16 cellular contexts compared by ENCODE assay signal in the genomic region with DNA sequence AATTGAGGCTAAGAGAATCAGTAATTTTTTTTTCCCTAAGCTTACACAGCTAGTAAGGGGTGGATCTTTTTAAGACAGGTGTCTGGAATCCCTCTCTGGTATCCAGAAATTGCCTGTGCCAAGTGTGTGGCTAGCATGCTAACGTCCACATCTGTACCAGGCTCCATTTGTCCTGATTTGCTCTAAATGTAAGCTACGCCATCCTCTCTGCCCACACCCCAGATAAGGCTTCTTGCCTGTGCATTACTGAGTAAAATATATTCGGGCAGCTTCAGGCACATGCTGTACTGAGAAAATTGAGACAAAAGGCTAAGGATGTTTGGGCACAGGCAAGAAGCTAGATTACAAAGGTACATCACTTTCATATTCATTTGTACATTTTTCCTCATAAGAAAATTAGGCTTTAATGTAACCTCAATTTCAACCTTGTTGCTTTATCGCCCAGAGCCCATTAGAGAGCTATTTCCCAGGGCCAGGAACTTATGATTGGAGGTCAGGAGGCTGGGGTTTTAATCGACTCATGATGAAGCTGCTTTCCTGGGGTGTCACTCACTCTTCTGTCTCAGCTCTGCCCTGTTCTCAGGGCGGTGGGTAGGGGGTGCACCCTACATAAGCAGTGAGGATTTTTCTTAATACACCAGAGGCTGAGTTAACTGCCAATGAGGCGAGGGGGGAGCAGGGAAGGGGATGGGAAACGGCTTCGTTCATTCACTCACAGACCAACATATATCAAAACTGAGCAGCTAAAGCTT.
DNase-seq lines count a peak whose midpoint lies in the region; ATAC-seq and TF ChIP-seq lines count a peak whose summit lies in the region.
"Had no signal": no experiment of that assay in that cellular context is flagged by ENCODE, and none has a peak within 500 bp of the region (broad histone marks: within the 10 kb centered on the region; RNA-seq: fewer than 3 reads in every experiment).

No MANE protein-coding gene starts in this region.

- no peak overlapping the region for H2AFZ ChIP-seq in SK-N-SH (ENCODE audit: low read depth)

- 58% methylated on average over 9 of the region's 9 CpGs for WGBS in SK-N-SH (ENCODE audit: low lambda C conversion rate)

- H3K27ac ChIP-seq in SK-N-SH (ENCODE audit: low read depth in 2 of 2, low read length in 1 of 2) (peak overlapping the region in 1 of 2 experiments; percentile 1; a peak in 1 of 4 replicates), dorsolateral prefrontal cortex (no peak overlapping the region)
- H3K27ac ChIP-seq: BLaER1, HL-60 had no signal

- no peak overlapping the region for H3K4me3 ChIP-seq in SK-N-SH (ENCODE audit: low read depth in 2 of 2, low read length in 1 of 2)
- no peak overlapping the region for H3K4me3 ChIP-seq in dorsolateral prefrontal cortex
- H3K4me3 ChIP-seq: BLaER1 had no signal

- H3K27ac Mint-ChIP-seq in brain = peak overlapping the region in 3 of 5 experiments; percentile 9 to 44 (median 34)
- H3K27ac Mint-ChIP-seq: CD8-positive, alpha-beta memory T cell had no signal

- H3K9me3 ChIP-seq in SK-N-SH = no peaks in the 10 kb centered on the region
- H3K9me3 ChIP-seq: BLaER1, Caco-2 had no signal

- TF ChIP-seq RAD21 in SK-N-SH (IDR thresholded peaks at IDR 0.05; ENCODE audit: low read length) = 0 out of 2 replicates have a peak, but pooled peaks have one; percentile 4

- peaks cover 0 to 23% of the 10 kb centered on the region in 2 experiments; a peak in 2 of 4 replicates for H3K4me1 ChIP-seq in SK-N-SH (ENCODE audit: control insufficient read depth in 1 of 2, insufficient read depth in 2 of 2, low read depth in 1 of 2, low read length in 1 of 2)
- H3K4me1 ChIP-seq: BLaER1, Caco-2 had no signal

- H3K9me2 ChIP-seq in SK-N-SH = no peaks in the 10 kb centered on the region

- no peaks in the 10 kb centered on the region for H3K36me3 ChIP-seq in SK-N-SH (replicated peaks in 1 of 2; ENCODE audit: control insufficient read depth in 1 of 2, insufficient read depth in 2 of 2, low read length in 1 of 2)
- H3K36me3 ChIP-seq: BLaER1 had no signal

- no peaks in the 10 kb centered on the region for H3K9me3 Mint-ChIP-seq in brain
- H3K9me3 Mint-ChIP-seq: CD8-positive, alpha-beta memory T cell had no signal

- in situ Hi-C loops in G401 (cut with HindIII; ENCODE audit: low sequenced_read_pairs) = no loop called here

- no peak overlapping the region for H3K4me3 Mint-ChIP-seq in brain
- H3K4me3 Mint-ChIP-seq: CD8-positive, alpha-beta memory T cell had no signal

- H3K9ac ChIP-seq in SK-N-SH = no peak overlapping the region
- H3K9ac ChIP-seq: BLaER1 had no signal

- CTCF ChIA-PET in SK-N-SH (lab: Yijun Ruan, JAX) = interaction anchor here (0.5 to 2.0 kb wide), 8 partner anchors 11 to 711 kb away, joined by 3 to 5 read pairs (median 3); no protein-coding TSS in a partner anchor

- ATAC-seq in SK-N-SH treated with all-trans-retinoic acid at 6 μM for 48 hours (no peak), omental fat pad (ENCODE audit: low FRiP score) (peak; percentile 64)
- ATAC-seq: HCT116 had no signal

- no peaks in the 10 kb centered on the region for H3K36me3 Mint-ChIP-seq in brain
- H3K36me3 Mint-ChIP-seq: CD8-positive, alpha-beta memory T cell had no signal

- H3F3A ChIP-seq in SK-N-SH (replicated peaks; ENCODE audit: insufficient read depth) = no peaks in the 10 kb centered on the region

- POLR2A ChIA-PET in SK-N-SH (lab: Yijun Ruan, JAX) = interaction anchor here (0.7 to 1.4 kb wide), 3 partner anchors 9 to 32 kb away, joined by 3 to 5 read pairs (median 4); no protein-coding TSS in a partner anchor

- H3K27me3 ChIP-seq in SK-N-SH (ENCODE audit: insufficient read depth) (no peaks in the 10 kb centered on the region), dorsolateral prefrontal cortex (no peaks in the 10 kb centered on the region)
- H3K27me3 ChIP-seq: BLaER1 had no signal

- TF ChIP-seq CTCF in SK-N-SH (IDR thresholded peaks at IDR 0.05) (no peak), brain (conservative IDR thresholded peaks at IDR 0.05) (no peak), omental fat pad (IDR thresholded peaks at IDR 0.05) (no peak), dorsolateral prefrontal cortex (IDR thresholded peaks at IDR 0.05 in 54 of 56, conservative IDR thresholded peaks at IDR 0.05 in 2 of 56; ENCODE audit: low read depth in 1 of 56, partially characterized antibody in 56 of 56) (no peak)

- H3K27me3 Mint-ChIP-seq in brain = no peaks in the 10 kb centered on the region

- intact Hi-C loops in dorsolateral prefrontal cortex (cut with DNase I) = no loop called here

- peak; percentile 44 for DNase-seq in SK-N-SH
- DNase-seq in omental fat pad (ENCODE audit: low spot score) = no peak
- no peak for DNase-seq in G401 (ENCODE audit: low spot score)
- DNase-seq in middle frontal gyrus (ENCODE audit: extremely low spot score, low spot score) = no peak
- DNase-seq in dorsolateral prefrontal cortex = no peak
- DNase-seq: 8988T; AML-193; Caco-2; CD8-positive, alpha-beta memory T cell; DND-41; GF-D8 had no signal

- H3K4me2 ChIP-seq in SK-N-SH = no peak overlapping the region
- H3K4me2 ChIP-seq: BLaER1 had no signal

- peak in 1 of 2 experiments; percentile 47; a peak in 2 of 4 replicates for TF ChIP-seq EP300 in SK-N-SH (IDR thresholded peaks at IDR 0.05; ENCODE audit: borderline replicate concordance in 1 of 2, low read depth in 1 of 2, low read length in 1 of 2)

- H3K79me2 ChIP-seq in SK-N-SH (ENCODE audit: insufficient read depth) = no peaks in the 10 kb centered on the region

- peaks cover 71% of the 10 kb centered on the region for H3K4me1 Mint-ChIP-seq in brain
- H3K4me1 Mint-ChIP-seq: CD8-positive, alpha-beta memory T cell had no signal

- no peaks in the 10 kb centered on the region for H4K20me1 ChIP-seq in SK-N-SH (ENCODE audit: insufficient read depth)
- H4K20me1 ChIP-seq: BLaER1 had no signal

TF ChIP-seq in SK-N-SH, 30 proteins besides CTCF, POLR2A, EP300 and RAD21:
- peak; percentile 76 for TF ChIP-seq GATA2 (CRISPR knock-in tag; IDR thresholded peaks at IDR 0.05)
- TF ChIP-seq, protein P1, sequence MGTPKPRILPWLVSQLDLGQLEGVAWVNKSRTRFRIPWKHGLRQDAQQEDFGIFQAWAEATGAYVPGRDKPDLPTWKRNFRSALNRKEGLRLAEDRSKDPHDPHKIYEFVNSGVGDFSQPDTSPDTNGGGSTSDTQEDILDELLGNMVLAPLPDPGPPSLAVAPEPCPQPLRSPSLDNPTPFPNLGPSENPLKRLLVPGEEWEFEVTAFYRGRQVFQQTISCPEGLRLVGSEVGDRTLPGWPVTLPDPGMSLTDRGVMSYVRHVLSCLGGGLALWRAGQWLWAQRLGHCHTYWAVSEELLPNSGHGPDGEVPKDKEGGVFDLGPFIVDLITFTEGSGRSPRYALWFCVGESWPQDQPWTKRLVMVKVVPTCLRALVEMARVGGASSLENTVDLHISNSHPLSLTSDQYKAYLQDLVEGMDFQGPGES (IDR thresholded peaks at IDR 0.05; ENCODE audit: low read depth, low read length) = no peak

TF ChIP-seq in SK-N-SH treated with all-trans-retinoic acid at 6 μM for 48 hours, 23 proteins besides CTCF, POLR2A, EP300 and RAD21 (continues in another document):
- TF ChIP-seq ZC3H10 (CRISPR knock-in tag; IDR thresholded peaks at IDR 0.05) = no peak
- TF ChIP-seq TCF4 (CRISPR knock-in tag; IDR thresholded peaks at IDR 0.05; ENCODE audit: borderline replicate concordance) = no peak
- TF ChIP-seq, protein P2, sequence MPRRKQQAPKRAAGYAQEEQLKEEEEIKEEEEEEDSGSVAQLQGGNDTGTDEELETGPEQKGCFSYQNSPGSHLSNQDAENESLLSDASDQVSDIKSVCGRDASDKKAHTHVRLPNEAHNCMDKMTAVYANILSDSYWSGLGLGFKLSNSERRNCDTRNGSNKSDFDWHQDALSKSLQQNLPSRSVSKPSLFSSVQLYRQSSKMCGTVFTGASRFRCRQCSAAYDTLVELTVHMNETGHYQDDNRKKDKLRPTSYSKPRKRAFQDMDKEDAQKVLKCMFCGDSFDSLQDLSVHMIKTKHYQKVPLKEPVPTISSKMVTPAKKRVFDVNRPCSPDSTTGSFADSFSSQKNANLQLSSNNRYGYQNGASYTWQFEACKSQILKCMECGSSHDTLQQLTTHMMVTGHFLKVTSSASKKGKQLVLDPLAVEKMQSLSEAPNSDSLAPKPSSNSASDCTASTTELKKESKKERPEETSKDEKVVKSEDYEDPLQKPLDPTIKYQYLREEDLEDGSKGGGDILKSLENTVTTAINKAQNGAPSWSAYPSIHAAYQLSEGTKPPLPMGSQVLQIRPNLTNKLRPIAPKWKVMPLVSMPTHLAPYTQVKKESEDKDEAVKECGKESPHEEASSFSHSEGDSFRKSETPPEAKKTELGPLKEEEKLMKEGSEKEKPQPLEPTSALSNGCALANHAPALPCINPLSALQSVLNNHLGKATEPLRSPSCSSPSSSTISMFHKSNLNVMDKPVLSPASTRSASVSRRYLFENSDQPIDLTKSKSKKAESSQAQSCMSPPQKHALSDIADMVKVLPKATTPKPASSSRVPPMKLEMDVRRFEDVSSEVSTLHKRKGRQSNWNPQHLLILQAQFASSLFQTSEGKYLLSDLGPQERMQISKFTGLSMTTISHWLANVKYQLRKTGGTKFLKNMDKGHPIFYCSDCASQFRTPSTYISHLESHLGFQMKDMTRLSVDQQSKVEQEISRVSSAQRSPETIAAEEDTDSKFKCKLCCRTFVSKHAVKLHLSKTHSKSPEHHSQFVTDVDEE (CRISPR knock-in tag; IDR thresholded peaks at IDR 0.05) = no peak
- TF ChIP-seq, protein P3, sequence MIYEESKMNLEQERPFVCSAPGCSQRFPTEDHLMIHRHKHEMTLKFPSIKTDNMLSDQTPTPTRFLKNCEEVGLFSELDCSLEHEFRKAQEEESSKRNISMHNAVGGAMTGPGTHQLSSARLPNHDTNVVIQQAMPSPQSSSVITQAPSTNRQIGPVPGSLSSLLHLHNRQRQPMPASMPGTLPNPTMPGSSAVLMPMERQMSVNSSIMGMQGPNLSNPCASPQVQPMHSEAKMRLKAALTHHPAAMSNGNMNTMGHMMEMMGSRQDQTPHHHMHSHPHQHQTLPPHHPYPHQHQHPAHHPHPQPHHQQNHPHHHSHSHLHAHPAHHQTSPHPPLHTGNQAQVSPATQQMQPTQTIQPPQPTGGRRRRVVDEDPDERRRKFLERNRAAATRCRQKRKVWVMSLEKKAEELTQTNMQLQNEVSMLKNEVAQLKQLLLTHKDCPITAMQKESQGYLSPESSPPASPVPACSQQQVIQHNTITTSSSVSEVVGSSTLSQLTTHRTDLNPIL (CRISPR knock-in tag; IDR thresholded peaks at IDR 0.05; ENCODE audit: low read depth) = no peak
- TF ChIP-seq ISL1 (CRISPR knock-in tag; IDR thresholded peaks at IDR 0.05) = no peak
